In the genomic region with DNA sequence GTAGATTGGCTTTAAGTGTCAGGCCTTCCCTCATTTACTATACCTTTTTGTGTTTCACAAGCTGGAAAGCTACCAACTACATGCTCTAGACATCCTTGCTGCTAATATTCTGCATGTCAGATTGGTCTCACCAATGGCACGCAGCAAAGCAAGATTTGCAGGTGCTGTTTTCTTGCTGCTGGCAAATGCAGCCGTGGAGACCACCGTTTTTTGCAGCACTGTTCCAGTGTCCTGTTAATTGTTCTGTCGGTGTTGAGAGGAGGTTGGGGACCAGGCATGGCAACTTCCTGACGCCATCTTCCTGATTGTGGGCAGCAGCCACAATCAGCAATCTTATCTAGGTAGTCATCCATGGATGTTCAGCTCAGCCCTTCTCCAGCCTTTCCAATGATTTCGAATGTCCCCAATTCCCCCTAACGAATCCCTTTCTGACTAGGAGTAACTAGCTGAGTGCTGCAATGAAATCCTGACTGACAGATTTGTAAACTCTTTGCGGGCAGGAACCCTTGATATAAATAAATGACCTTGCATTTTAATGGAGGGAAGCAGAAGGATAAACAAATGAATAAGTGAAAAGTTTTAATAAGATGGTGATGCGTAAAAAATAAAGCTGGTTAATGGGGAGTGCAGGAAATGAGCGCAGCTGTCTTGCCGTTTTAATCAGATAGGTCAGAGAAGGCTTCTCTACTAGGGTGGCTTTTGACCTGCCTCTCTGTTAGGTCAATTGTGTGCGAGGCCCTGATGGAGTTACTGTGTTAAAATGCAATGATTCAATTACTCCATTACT, we compare ENCODE assay signal across 8 cellular contexts. TPM values are rescaled to one million over a fixed set of nuclear protein-coding genes. Genes with fewer than 3 reads are reported as not detected.
DNase-seq lines count a peak whose midpoint lies in the region; ATAC-seq and TF ChIP-seq lines count a peak whose summit lies in the region.

No MANE protein-coding gene starts in this region.

- no peak overlapping the region for H2BK5ac ChIP-seq in H9 (ENCODE audit: insufficient read length, low read length)

- H3K4me3 Mint-ChIP-seq in H9 = peak overlapping the region; percentile 88 to 94
- H3K4me3 Mint-ChIP-seq in progenitor cell of endocrine pancreas (ENCODE audit: low read depth) = peak overlapping the region; percentile 92

- H3K4me2 ChIP-seq in H9 (ENCODE audit: insufficient read depth, insufficient read length, low read length) = peak overlapping the region; percentile 61

- peak overlapping the region; percentile 41 for H4K5ac ChIP-seq in H9 (ENCODE audit: insufficient read length, low read depth, low read length)

- no peak overlapping the region for H4K91ac ChIP-seq in H9 (ENCODE audit: insufficient read length, low read depth, low read length)

- H3K36me3 Mint-ChIP-seq in H9 (ENCODE audit: insufficient read depth in 1 of 3, low read depth in 3 of 3) = peaks cover 0 to 5% (median 5%) of the 10 kb centered on the region in 3 experiments; a peak in 2 of 7 replicates
- H3K36me3 Mint-ChIP-seq in progenitor cell of endocrine pancreas (ENCODE audit: insufficient read depth) = peaks cover 2% of the 10 kb centered on the region

- H3K18ac ChIP-seq in H9 (ENCODE audit: insufficient read length, low read depth, low read length) = peak overlapping the region; percentile 52

- WGBS in H9 (ENCODE audit: extremely low coverage, insufficient read length, low lambda C conversion rate) = 100% methylated on average over 2 of the region's 12 CpGs

- H4K20me1 ChIP-seq in H9 (ENCODE audit: control insufficient read depth, insufficient read depth, insufficient read length) = no peaks in the 10 kb centered on the region

- H3K27ac ChIP-seq in H9 (ENCODE audit: insufficient read length, low read depth, low read length) (no peak overlapping the region), Peyer's patch (peak overlapping the region; percentile 90 to 97 (median 96)), epithelial cell of prostate (peak overlapping the region; percentile 88)

- H3K56ac ChIP-seq in H9 (ENCODE audit: insufficient read length, low read depth, low read length) = no peak overlapping the region

- no peaks in the 10 kb centered on the region for H3K79me1 ChIP-seq in H9 (ENCODE audit: insufficient read depth, low read depth, low read length, poor library complexity, severe bottlenecking)

- no peak overlapping the region for H2AK5ac ChIP-seq in H9 (ENCODE audit: insufficient read length, low read length)

- no peak overlapping the region for H3K23ac ChIP-seq in H9 (ENCODE audit: insufficient read length, low read depth, low read length)

- H3K4ac ChIP-seq in H9 (ENCODE audit: low read depth, low read length) = no peak overlapping the region

- peak overlapping the region; percentile 6; the same call in 1 of the 2 replicates for H3K14ac ChIP-seq in H9 (ENCODE audit: insufficient read depth, low read length)

- no peak overlapping the region for H2BK15ac ChIP-seq in H9 (ENCODE audit: low read depth, low read length)

- peaks cover 28 to 36% of the 10 kb centered on the region in 2 experiments for H3K4me1 Mint-ChIP-seq in H9
- peaks cover 18% of the 10 kb centered on the region for H3K4me1 Mint-ChIP-seq in progenitor cell of endocrine pancreas (ENCODE audit: low read depth)

- no peaks in the 10 kb centered on the region for H3K27me3 ChIP-seq in H9 (ENCODE audit: insufficient read depth, low read length)
- H3K27me3 ChIP-seq in Peyer's patch = no peaks in the 10 kb centered on the region

- no peaks in the 10 kb centered on the region for H3K79me2 ChIP-seq in H9 (ENCODE audit: insufficient read depth, low read length)

- TF ChIP-seq CTCF in H9 (conservative IDR thresholded peaks at IDR 0.05) = no peak
- no peak for TF ChIP-seq CTCF in Peyer's patch (IDR thresholded peaks at IDR 0.05)
- TF ChIP-seq CTCF in progenitor cell of endocrine pancreas (IDR thresholded peaks at IDR 0.05; ENCODE audit: unreplicated experiment) = no peak

- no peak overlapping the region for H2BK20ac ChIP-seq in H9 (ENCODE audit: low read depth, low read length, poor library complexity, severe bottlenecking)

- peak overlapping the region; percentile 63 to 80 (median 66) for H3K4me3 ChIP-seq in Peyer's patch

- peak overlapping the region; percentile 70 for H2AFZ ChIP-seq in H9 (ENCODE audit: low read length)

- no peak overlapping the region for H4K8ac ChIP-seq in H9 (replicated peaks; ENCODE audit: insufficient read length, low read depth, low read length)

- H3K9ac ChIP-seq in H9 (ENCODE audit: extremely low read depth, insufficient read length, low read length) = peak overlapping the region; percentile 18

- H2BK12ac ChIP-seq in H9 (ENCODE audit: insufficient read length, low read depth, low read length) = no peak overlapping the region

- H3K4me1 ChIP-seq in H9 (ENCODE audit: insufficient read depth, low read length) = peaks cover 3% of the 10 kb centered on the region; the same call in 1 of the 2 replicates
- H3K4me1 ChIP-seq in Peyer's patch = peaks cover 0 to 16% (median 3%) of the 10 kb centered on the region in 4 donors

- H3K27ac Mint-ChIP-seq in H9 = peak overlapping the region; percentile 90 to 100 (median 99)
- H3K27ac Mint-ChIP-seq in progenitor cell of endocrine pancreas = peak overlapping the region; percentile 99

- no peak overlapping the region for H3T11ph ChIP-seq in H9 (ENCODE audit: low read length)

- no peak for ATAC-seq in GM18861 (IDR thresholded peaks at IDR 0.05; ENCODE audit: unreplicated experiment)

- TF ChIP-seq POLR2A in Peyer's patch (IDR thresholded peaks at IDR 0.05) = no peak

- no peaks in the 10 kb centered on the region; the same call in 1 of the 2 replicates for H3K27me3 Mint-ChIP-seq in H9 (ENCODE audit: low read depth)
- H3K27me3 Mint-ChIP-seq in progenitor cell of endocrine pancreas = no peaks in the 10 kb centered on the region

- no peak overlapping the region for H2BK120ac ChIP-seq in H9 (ENCODE audit: low read depth, low read length, poor library complexity, severe bottlenecking)

- DNase-seq in H9 (no peak), Peyer's patch (no peak), epithelial cell of prostate (ENCODE audit: low read depth, low spot score) (no peak), progenitor cell of endocrine pancreas (ENCODE audit: low spot score, unreplicated experiment) (no peak), NCI-H2196 (lab: John Stamatoyannopoulos, UW; ENCODE audit: unreplicated experiment) (no peak), NCI-H1048 (lab: John Stamatoyannopoulos, UW) (no peak)
- DNase-seq in stimulated activated CD4-positive, alpha-beta T cell treated with anti-CD3 and anti-CD28 coated beads, Interleukin-2, amount 100 ng/mL, for 48 hours = no peak

- H3K9me3 Mint-ChIP-seq in H9 (no peaks in the 10 kb centered on the region), progenitor cell of endocrine pancreas (ENCODE audit: low read depth) (no peaks in the 10 kb centered on the region)

- H3K36me3 ChIP-seq in Peyer's patch = no peaks in the 10 kb centered on the region

- peaks cover 7% of the 10 kb centered on the region for H3K23me2 ChIP-seq in H9 (ENCODE audit: insufficient read length, low read depth, low read length, poor library complexity, severe bottlenecking)

- H3K9me3 ChIP-seq in H9 (ENCODE audit: control insufficient read depth, low read depth, low read length) (no peaks in the 10 kb centered on the region), Peyer's patch (no peaks in the 10 kb centered on the region)

RNA-seq across cellular contexts. Expression of a gene that starts 0.6 kb away (rescaled TPM):
- total RNA-seq in H9 (2021) (7.6 and 8.1 TPM in 2 replicates), Peyer's patch (100 to 1,000 TPM in 1 of 4 donors, 10 to 100 TPM in 3; 66.3 to 128 (median 89.4) TPM), progenitor cell of endocrine pancreas (11.4 and 11.7 TPM in 2 replicates)
